Comparison of ENCODE assay signal across 27 cellular contexts in the genomic region with DNA sequence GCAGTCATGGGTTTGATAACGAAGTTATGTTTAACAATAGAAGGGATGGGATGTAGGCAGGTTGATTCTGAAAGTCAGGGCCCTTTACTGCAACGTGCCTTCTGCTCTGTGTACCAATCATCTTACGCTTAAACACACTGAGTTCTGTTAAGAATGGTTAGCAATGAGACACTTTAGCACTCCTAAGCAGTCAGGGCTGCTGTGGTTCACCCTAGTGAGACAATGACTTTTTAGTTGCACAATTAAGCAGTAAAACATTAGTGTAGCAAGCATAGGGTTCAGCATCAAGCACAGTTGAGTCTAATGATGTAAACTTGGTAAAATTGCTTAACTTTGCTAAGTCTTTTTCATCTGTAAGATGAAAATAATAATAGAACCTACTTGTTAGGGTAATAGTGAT.
"Had no signal": no experiment of that assay in that cellular context is flagged by ENCODE, and none has a peak within 500 bp of the region (broad histone marks: within the 10 kb centered on the region; RNA-seq: fewer than 3 reads in every experiment).

No MANE protein-coding gene starts in this region.

- H3K9me3 Mint-ChIP-seq: activated naive CD4-positive, alpha-beta T cell treated with anti-CD3 and anti-CD28 coated beads, Interleukin-2, amount 50 U/mL, for 72 hours; activated naive CD8-positive, alpha-beta T cell treated with anti-CD3 and anti-CD28 coated beads, Interleukin-2, amount 50 U/mL, for 24 hours; activated T-cell treated with anti-CD3 and anti-CD28 coated beads, Interleukin-2, amount 50 U/mL, for 4 hours had no signal

- H3K4me3 Mint-ChIP-seq: activated CD8-positive, alpha-beta memory T cell treated with anti-CD3 and anti-CD28 coated beads, Interleukin-2, amount 10 ng/mL, durations not matched to agents 7 days and 5 days; activated naive CD8-positive, alpha-beta T cell treated with anti-CD3 and anti-CD28 coated beads, Interleukin-2, amount 50 U/mL, for 24 hours; activated T-cell treated with anti-CD3 and anti-CD28 coated beads, Interleukin-2, amount 50 U/mL, for 4 hours had no signal

- DNase-seq: activated CD4-positive, alpha-beta T cell treated with anti-CD3 and anti-CD28 coated beads for 4 hours; activated CD8-positive, alpha-beta memory T cell treated with anti-CD3 and anti-CD28 coated beads, Interleukin-2, amount 10 ng/mL, durations not matched to agents 7 days and 5 days; activated effector memory CD4-positive, alpha-beta T cell treated with anti-CD3 and anti-CD28 coated beads, Interleukin-2, amount 50 U/mL, for 16 hours; activated naive CD4-positive, alpha-beta T cell treated with Interleukin-2 at 50 U/mL for 16 hours; activated naive CD8-positive, alpha-beta T cell treated with anti-CD3 and anti-CD28 coated beads, Interleukin-2, amount 50 U/mL, for 24 hours; activated T-cell treated with anti-CD3 and anti-CD28 coated beads, Interleukin-2, amount 50 U/mL, for 4 hours; amygdala; brain microvascular endothelial cell; Karpas-422; MM.1S; NCI-H1105; NCI-H1436; NCI-H1694 treated with DMSO at 0.1 percent for 48 hours; NCI-H2029 treated with DMSO at 0.1 percent for 48 hours; NCI-H345; NCI-H510A; NCI-H526 treated with DMSO at 0.1 percent for 48 hours; Peyer's patch; Right ventricle myocardium superior; SJCRH30; SK-N-SH; T-helper 1 cell had no signal

- H3K4me3 ChIP-seq: cardiac muscle cell, K562, Peyer's patch, SJCRH30 had no signal

- H3K9ac ChIP-seq: SK-N-SH had no signal

- FAIRE-seq: K562 had no signal

- H3K4me2 ChIP-seq: SK-N-SH had no signal

- H3K27ac Mint-ChIP-seq: activated CD8-positive, alpha-beta memory T cell treated with anti-CD3 and anti-CD28 coated beads, Interleukin-2, amount 10 ng/mL, durations not matched to agents 7 days and 5 days; activated naive CD4-positive, alpha-beta T cell treated with anti-CD3 and anti-CD28 coated beads, Interleukin-2, amount 50 U/mL, for 72 hours; activated naive CD8-positive, alpha-beta T cell treated with anti-CD3 and anti-CD28 coated beads, Interleukin-2, amount 50 U/mL, for 24 hours had no signal

- ATAC-seq: activated CD4-positive, CD25-positive, alpha-beta regulatory T cell treated with anti-CD3 and anti-CD28 coated beads, Interleukin-2, amount 50 U/mL, for 24 hours; activated CD8-positive, alpha-beta memory T cell treated with anti-CD3 and anti-CD28 coated beads, Interleukin-2, amount 10 ng/mL, durations not matched to agents 7 days and 5 days; activated naive CD4-positive, alpha-beta T cell treated with anti-CD3 and anti-CD28 coated beads, Interleukin-2, amount 50 U/mL, for 72 hours; activated naive CD8-positive, alpha-beta T cell treated with anti-CD3 and anti-CD28 coated beads, Interleukin-2, amount 50 U/mL, for 24 hours; activated T-cell treated with anti-CD3 and anti-CD28 coated beads, Interleukin-2, amount 50 U/mL, for 4 hours; K562 had no signal

- H3K27me3 ChIP-seq: brain microvascular endothelial cell, cardiac muscle cell, Peyer's patch, SJCRH30 had no signal

- H3K27ac ChIP-seq: brain microvascular endothelial cell, cardiac muscle cell, Peyer's patch, RWPE1 had no signal

- H3K4me1 ChIP-seq: Peyer's patch had no signal

- H3K36me3 Mint-ChIP-seq: activated CD8-positive, alpha-beta memory T cell treated with anti-CD3 and anti-CD28 coated beads, Interleukin-2, amount 10 ng/mL, durations not matched to agents 7 days and 5 days; activated naive CD4-positive, alpha-beta T cell treated with anti-CD3 and anti-CD28 coated beads, Interleukin-2, amount 50 U/mL, for 72 hours had no signal

- H3K36me3 ChIP-seq: brain microvascular endothelial cell, cardiac muscle cell, Peyer's patch, SJCRH30 had no signal

- H3K4me1 Mint-ChIP-seq: activated CD8-positive, alpha-beta memory T cell treated with anti-CD3 and anti-CD28 coated beads, Interleukin-2, amount 10 ng/mL, durations not matched to agents 7 days and 5 days; activated naive CD8-positive, alpha-beta T cell treated with anti-CD3 and anti-CD28 coated beads, Interleukin-2, amount 50 U/mL, for 24 hours had no signal

- H3K9me3 ChIP-seq: Peyer's patch, SJCRH30, SK-N-SH had no signal
